In genomic region chr22:38768036-38768435, GRCh38 we compare ENCODE assay signal across 19 cellular contexts.
"Had no signal": no experiment of that assay in that cellular context is flagged by ENCODE, and none has a peak within 500 bp of the region (broad histone marks: within the 10 kb centered on the region; RNA-seq: fewer than 3 reads in every experiment).

No MANE protein-coding gene starts in this region.

- H3K36me3 Mint-ChIP-seq: activated CD4-positive, alpha-beta memory T cell treated with anti-CD3 and anti-CD28 coated beads for 36 hours; activated CD8-positive, alpha-beta memory T cell treated with anti-CD3 and anti-CD28 coated beads, Interleukin-2, amount 10 ng/mL, durations not matched to agents 7 days and 5 days; T-cell; WTC11 had no signal

- H3K4me1 Mint-ChIP-seq: activated CD8-positive, alpha-beta memory T cell treated with anti-CD3 and anti-CD28 coated beads, Interleukin-2, amount 10 ng/mL, durations not matched to agents 7 days and 5 days had no signal

- H3K9me3 Mint-ChIP-seq: activated B cell treated with CpG ODN at 0.5 μM for 24 hours; activated CD4-positive, alpha-beta memory T cell treated with anti-CD3 and anti-CD28 coated beads for 36 hours; activated CD4-positive, alpha-beta memory T cell treated with anti-CD3 and anti-CD28 coated beads, Interleukin-2, amount 10 ng/mL, durations not matched to agents 7 days and 5 days; activated CD4-positive, alpha-beta T cell treated with anti-CD3 and anti-CD28 coated beads, Interleukin-2, amount 10 ng/mL, durations not matched to agents 24 days and 14 days; activated CD4-positive, alpha-beta T cell treated with anti-CD3 and anti-CD28 coated beads, Interleukin-2, amount 10 ng/mL, durations not matched to agents 7 days and 5 days; activated CD8-positive, alpha-beta T cell treated with anti-CD3 and anti-CD28 coated beads for 36 hours; T-cell; T-helper 1 cell treated with Interleukin-12 subunit alpha and Interleukin-12 subunit beta and Interleukin-4 antibody, amounts not matched to agents 30 μg/mL and 1 μg/mL, for 36 hours; T-helper 2 cell treated with Interferon-gamma antibody and Interleukin-4, amounts not matched to agents 5 μg/mL and 100 μg/mL, for 36 hours; WTC11 had no signal

- H3K27me3 Mint-ChIP-seq: activated B cell treated with CpG ODN at 0.5 μM for 24 hours; activated CD4-positive, alpha-beta memory T cell treated with anti-CD3 and anti-CD28 coated beads for 36 hours; activated CD4-positive, alpha-beta memory T cell treated with anti-CD3 and anti-CD28 coated beads, Interleukin-2, amount 10 ng/mL, durations not matched to agents 7 days and 5 days; activated CD4-positive, alpha-beta T cell treated with anti-CD3 and anti-CD28 coated beads for 36 hours; activated CD4-positive, alpha-beta T cell treated with anti-CD3 and anti-CD28 coated beads, Interleukin-2, amount 10 ng/mL, durations not matched to agents 24 days and 14 days; activated CD4-positive, alpha-beta T cell treated with anti-CD3 and anti-CD28 coated beads, Interleukin-2, amount 10 ng/mL, durations not matched to agents 7 days and 5 days; activated CD8-positive, alpha-beta memory T cell treated with anti-CD3 and anti-CD28 coated beads, Interleukin-2, amount 10 ng/mL, durations not matched to agents 7 days and 5 days; activated CD8-positive, alpha-beta T cell treated with anti-CD3 and anti-CD28 coated beads for 36 hours; T-cell had no signal

- H3K4me3 Mint-ChIP-seq: activated B cell treated with CpG ODN at 0.5 μM for 24 hours; activated CD4-positive, alpha-beta memory T cell treated with anti-CD3 and anti-CD28 coated beads for 36 hours; activated CD4-positive, alpha-beta memory T cell treated with anti-CD3 and anti-CD28 coated beads, Interleukin-2, amount 10 ng/mL, durations not matched to agents 7 days and 5 days; activated CD4-positive, alpha-beta T cell treated with anti-CD3 and anti-CD28 coated beads for 36 hours; activated CD4-positive, alpha-beta T cell treated with anti-CD3 and anti-CD28 coated beads, Interleukin-2, amount 10 ng/mL, durations not matched to agents 24 days and 14 days; activated CD4-positive, alpha-beta T cell treated with anti-CD3 and anti-CD28 coated beads, Interleukin-2, amount 10 ng/mL, durations not matched to agents 7 days and 5 days; activated CD8-positive, alpha-beta memory T cell treated with anti-CD3 and anti-CD28 coated beads, Interleukin-2, amount 10 ng/mL, durations not matched to agents 7 days and 5 days; activated CD8-positive, alpha-beta T cell treated with anti-CD3 and anti-CD28 coated beads for 36 hours; activated CD8-positive, alpha-beta T cell treated with anti-CD3 and anti-CD28 coated beads, Interleukin-2, amount 10 ng/mL, durations not matched to agents 7 days and 5 days; T-cell; T-helper 1 cell treated with Interleukin-12 subunit alpha and Interleukin-12 subunit beta and Interleukin-4 antibody, amounts not matched to agents 30 μg/mL and 1 μg/mL, for 36 hours; T-helper 2 cell treated with Interferon-gamma antibody and Interleukin-4, amounts not matched to agents 5 μg/mL and 100 μg/mL, for 36 hours; WTC11 had no signal

- H3K27ac Mint-ChIP-seq: activated B cell treated with CpG ODN at 0.5 μM for 24 hours; activated CD4-positive, alpha-beta memory T cell treated with anti-CD3 and anti-CD28 coated beads for 36 hours; activated CD4-positive, alpha-beta memory T cell treated with anti-CD3 and anti-CD28 coated beads, Interleukin-2, amount 10 ng/mL, durations not matched to agents 7 days and 5 days; activated CD4-positive, alpha-beta T cell treated with anti-CD3 and anti-CD28 coated beads for 36 hours; activated CD4-positive, alpha-beta T cell treated with anti-CD3 and anti-CD28 coated beads, Interleukin-2, amount 10 ng/mL, durations not matched to agents 24 days and 14 days; activated CD4-positive, alpha-beta T cell treated with anti-CD3 and anti-CD28 coated beads, Interleukin-2, amount 10 ng/mL, durations not matched to agents 7 days and 5 days; activated CD8-positive, alpha-beta memory T cell treated with anti-CD3 and anti-CD28 coated beads, Interleukin-2, amount 10 ng/mL, durations not matched to agents 7 days and 5 days; activated CD8-positive, alpha-beta T cell treated with anti-CD3 and anti-CD28 coated beads for 36 hours; T-helper 1 cell treated with Interleukin-12 subunit alpha and Interleukin-12 subunit beta and Interleukin-4 antibody, amounts not matched to agents 30 μg/mL and 1 μg/mL, for 36 hours; T-helper 2 cell treated with Interferon-gamma antibody and Interleukin-4, amounts not matched to agents 5 μg/mL and 100 μg/mL, for 36 hours; WTC11 had no signal

- H3K27ac ChIP-seq: VCaP, WERI-Rb-1 had no signal

- H3K36me3 ChIP-seq: WERI-Rb-1 had no signal

- DNase-seq: activated B cell treated with CpG ODN at 0.5 μM for 24 hours; activated CD4-positive, alpha-beta T cell treated with anti-CD3 and anti-CD28 coated beads for 1 hour; activated CD4-positive, CD25-positive, alpha-beta regulatory T cell; activated CD8-positive, alpha-beta memory T cell treated with anti-CD3 and anti-CD28 coated beads, Interleukin-2, amount 50 U/mL, for 4 hours; activated T-cell treated with anti-CD3 and anti-CD28 coated beads for 4 hours had no signal
